ENCODE assay signal across 19 cellular contexts in the genomic region with DNA sequence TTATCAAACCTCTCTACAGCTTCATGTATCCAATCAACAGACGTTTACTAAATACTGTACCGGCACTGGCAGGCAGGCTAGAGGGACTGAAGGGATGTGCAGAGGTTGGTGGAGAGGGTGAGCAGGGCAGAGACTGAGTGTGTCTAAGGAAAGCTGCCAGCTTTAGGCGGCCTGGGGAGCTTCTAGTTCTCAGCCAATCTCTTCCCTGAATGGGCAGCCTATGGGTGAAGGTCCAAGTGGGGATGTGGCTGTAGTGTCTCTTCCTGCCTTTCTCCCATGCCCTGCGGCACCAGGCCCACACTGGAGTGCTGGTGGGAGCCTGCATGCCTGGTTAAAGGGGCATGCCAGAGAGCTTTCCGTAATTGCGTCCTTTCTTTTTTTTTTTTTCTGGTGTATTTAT.
"Had no signal": no experiment of that assay in that cellular context is flagged by ENCODE, and none has a peak within 500 bp of the region (broad histone marks: within the 10 kb centered on the region; RNA-seq: fewer than 3 reads in every experiment).

No MANE protein-coding gene starts in this region.

- H3K4me1 ChIP-seq: colonic mucosa, right lobe of liver had no signal

- H3K9me3 ChIP-seq: colonic mucosa, mucosa of descending colon, neutrophil, right lobe of liver, spleen, upper lobe of left lung had no signal

- H3K4me3 ChIP-seq: colonic mucosa, mucosa of descending colon, right lobe of liver, spleen, upper lobe of left lung had no signal

- DNase-seq: activated CD4-positive, alpha-beta memory T cell treated with anti-CD3 and anti-CD28 coated beads for 36 hours; activated CD4-positive, CD25-positive, alpha-beta regulatory T cell treated with anti-CD3 and anti-CD28 coated beads, Interleukin-2, amount 50 U/mL, for 72 hours; activated naive CD4-positive, alpha-beta T cell; activated T-cell treated with anti-CD3 and anti-CD28 coated beads, Interleukin-2, amount 50 U/mL, for 48 hours; caudate nucleus; colonic mucosa; effector CD8-positive, alpha-beta T cell; mammary epithelial cell; mucosa of descending colon; naive thymus-derived CD8-positive, alpha-beta T cell; posterior cingulate gyrus; right lobe of liver; spleen; stimulated activated CD4-positive, alpha-beta T cell treated with anti-CD3 and anti-CD28 coated beads, Interleukin-2, amount 100 ng/mL, for 24 hours; stimulated activated naive B cell treated with anti-CD40 and anti-IgM and Interleukin-4, amounts not matched to agents 10 μg/mL and 1 μg/mL and 100 μg/mL, for 72 hours; substantia nigra; T-helper 9 cell; upper lobe of left lung had no signal

- H3K36me3 ChIP-seq: colonic mucosa, neutrophil, right lobe of liver, spleen, upper lobe of left lung had no signal

- ATAC-seq: mucosa of descending colon; naive thymus-derived CD8-positive, alpha-beta T cell; right lobe of liver; stimulated activated naive B cell treated with anti-CD40 and anti-IgM and Interleukin-4, amounts not matched to agents 10 μg/mL and 1 μg/mL and 100 μg/mL, for 72 hours had no signal

- H3K27me3 ChIP-seq: colonic mucosa, neutrophil, right lobe of liver, upper lobe of left lung had no signal

- H3K27ac ChIP-seq: colonic mucosa, neutrophil, right lobe of liver, spleen, upper lobe of left lung had no signal
